1 cellular context compared by ENCODE assay signal in genomic region chr17:44204453-44204882, GRCh38.
TF ChIP-seq lines count a peak whose summit lies in the region.

No MANE protein-coding gene starts in this region.

TF ChIP-seq in GM12878, 131 proteins besides CTCF, POLR2A, EP300 and RAD21:
- no peak for TF ChIP-seq MTA3 (IDR thresholded peaks at IDR 0.05; ENCODE audit: borderline replicate concordance, low read length)
- TF ChIP-seq POLR2AphosphoS5 (IDR thresholded peaks at IDR 0.05; ENCODE audit: low read length): peak; percentile 44; the same call in 1 of the 2 replicates
